Comparison of ENCODE assay signal across 25 cellular contexts in genomic region chr5:142640316-142641005, GRCh38. TPM values are rescaled to one million over a fixed set of nuclear protein-coding genes. Genes with fewer than 3 reads are reported as not detected.
"Had no signal": no experiment of that assay in that cellular context is flagged by ENCODE, and none has a peak within 500 bp of the region (broad histone marks: within the 10 kb centered on the region; RNA-seq: fewer than 3 reads in every experiment).

No MANE protein-coding gene starts in this region.

- H3K36me3 ChIP-seq: esophagus muscularis mucosa, gastroesophageal sphincter, heart right ventricle, prostate gland, right atrium auricular region had no signal

- H3K4me3 ChIP-seq: esophagus muscularis mucosa, gastroesophageal sphincter, heart right ventricle, mucosa of descending colon, prostate gland, right atrium auricular region had no signal

- H3K27me3 ChIP-seq: esophagus muscularis mucosa, gastroesophageal sphincter, heart right ventricle, right atrium auricular region had no signal

- H3K9me3 ChIP-seq: esophagus muscularis mucosa, gastroesophageal sphincter, heart right ventricle, mucosa of descending colon, prostate gland, right atrium auricular region had no signal

- DNase-seq: activated CD4-positive, alpha-beta T cell treated with anti-CD3 and anti-CD28 coated beads, Interleukin-2, amount 10 ng/mL, durations not matched to agents 7 days and 5 days; activated gamma-delta T cell treated with Interleukin-2 at 50 U/mL for 16 hours; amniotic stem cell; dermis blood vessel endothelial cell; effector memory CD4-positive, alpha-beta T cell; heart right ventricle; immature natural killer cell; left ventricle myocardium superior; mucosa of descending colon; naive B cell; stimulated activated CD4-positive, alpha-beta T cell treated with anti-CD3 and anti-CD28 coated beads, Interleukin-12 subunit alpha, Interleukin-12 subunit beta, amount 100 ng/mL, for 4 hours; stimulated activated CD4-positive, alpha-beta T cell treated with anti-CD3 and anti-CD28 coated beads, Interleukin-1b, Interleukin-23, amount 100 ng/mL, for 48 hours; stimulated activated CD8-positive, alpha-beta memory T cell treated with anti-CD3 and anti-CD28 coated beads, Interleukin-4, amount 100 ng/mL, for 48 hours; stimulated activated naive CD4-positive, alpha-beta T cell; T-helper 9 cell had no signal

- H3K27ac ChIP-seq: esophagus muscularis mucosa, gastroesophageal sphincter, prostate gland, right atrium auricular region had no signal

- ATAC-seq: activated CD4-positive, CD25-positive, alpha-beta regulatory T cell treated with anti-CD3 and anti-CD28 coated beads, Interleukin-2, amount 50 U/mL, for 24 hours; activated naive CD4-positive, alpha-beta T cell treated with anti-CD3 and anti-CD28 coated beads, Interleukin-2, amount 50 U/mL, for 72 hours; gastroesophageal sphincter; left ventricle myocardium superior; mucosa of descending colon had no signal

RNA-seq across cellular contexts. Expression of gene FGF1, which starts 45.4 kb away (rescaled TPM):
- total RNA-seq: activated CD4-positive, alpha-beta T cell treated with anti-CD3 and anti-CD28 coated beads, Interleukin-2, amount 10 ng/mL, durations not matched to agents 7 days and 5 days; activated CD8-positive, alpha-beta memory T cell treated with anti-CD3 and anti-CD28 coated beads for 36 hours; activated naive CD4-positive, alpha-beta T cell treated with anti-CD3 and anti-CD28 coated beads, Interleukin-2, amount 50 U/mL, for 72 hours; endothelial cell of umbilical vein; neural crest cell; ureter had no signal
